In the genomic region with DNA sequence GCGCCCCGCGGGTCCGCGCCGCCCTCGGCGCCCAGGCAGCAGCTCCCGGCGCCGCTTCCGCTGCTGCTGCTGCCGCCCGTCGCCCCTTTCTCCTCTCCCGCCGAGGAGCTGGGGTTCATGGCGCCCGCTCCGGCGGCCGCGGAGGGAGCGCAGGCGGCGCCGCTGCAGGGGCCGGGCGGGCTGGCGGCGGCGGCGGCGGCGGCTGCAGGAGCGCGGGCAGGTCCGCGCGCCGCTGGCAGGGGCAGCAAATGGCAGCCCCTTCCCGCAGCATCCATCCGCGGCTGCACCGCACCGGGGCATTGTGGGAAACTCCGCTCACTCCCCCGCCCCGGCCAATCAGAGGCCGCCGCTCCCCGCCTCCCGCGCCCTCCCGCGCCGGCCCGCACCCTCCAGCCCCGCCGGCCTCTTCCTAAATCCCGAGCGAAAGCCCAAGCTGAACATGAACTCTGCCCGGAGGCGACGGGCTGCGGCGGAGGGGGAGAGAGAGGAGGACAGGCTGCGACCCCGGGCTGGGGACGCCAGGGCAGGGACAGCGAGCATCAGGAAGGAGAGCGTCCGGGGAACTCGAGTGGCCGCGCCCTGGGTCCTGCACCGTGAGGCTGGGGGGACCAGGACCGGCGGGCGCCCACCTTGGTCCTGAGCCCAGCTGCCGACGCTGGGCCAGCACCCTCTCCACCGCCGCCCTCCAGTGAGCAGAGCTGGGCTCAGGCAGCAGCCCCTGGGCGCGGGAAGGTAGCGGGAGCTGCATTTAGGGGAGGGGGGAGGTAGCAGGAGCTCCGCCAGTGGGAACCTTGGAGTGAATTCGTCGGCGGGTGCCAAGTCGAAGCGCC, we compare ENCODE assay signal across 8 cellular contexts. TPM values are rescaled to one million over a fixed set of nuclear protein-coding genes. Genes with fewer than 3 reads are reported as not detected.
A peak's percentile ranks its signal among the peaks of the same experiment; 100 is the strongest.
DNase-seq lines count a peak whose midpoint lies in the region; ATAC-seq and TF ChIP-seq lines count a peak whose summit lies in the region.

A gene (minus strand): TSS at position 387 of the 830 bp plus-strand sequence.

- no peaks in the 10 kb centered on the region for H3K4me1 ChIP-seq in Panc1 (ENCODE audit: control insufficient read depth, insufficient read depth, low read length)
- H3K4me1 ChIP-seq in mesodermal cell (ENCODE audit: control insufficient read depth, insufficient read depth, low read length, poor library complexity, severe bottlenecking), result peaks cover 3% of the 10 kb centered on the region
- peaks cover 8 to 17% (median 10%) of the 10 kb centered on the region in 4 donors for H3K4me1 ChIP-seq in upper lobe of left lung

- no peaks in the 10 kb centered on the region for H3K9me3 ChIP-seq in Panc1 (ENCODE audit: control insufficient read depth, insufficient read depth, low read depth, low read length)
- no peaks in the 10 kb centered on the region for H3K9me3 ChIP-seq in mesodermal cell (ENCODE audit: control insufficient read depth, low read length)
- no peaks in the 10 kb centered on the region for H3K9me3 ChIP-seq in upper lobe of left lung

- POLR2A ChIA-PET in Panc1 (lab: Charles Lee), result no interaction called here

- peak within 1 kb of the TSS; percentile 45 to 63 for H3K4me3 Mint-ChIP-seq in effector memory CD8-positive, alpha-beta T cell

- peaks cover 44% of the 10 kb centered on the region for H3K27me3 ChIP-seq in Panc1 (ENCODE audit: control insufficient read depth, insufficient read depth, low read length)
- H3K27me3 ChIP-seq in upper lobe of left lung, result peaks cover 0 to 29% (median 13%) of the 10 kb centered on the region in 4 donors

- DNase-seq in Daoy (ENCODE audit: low read depth) (peak; percentile 30), Panc1 (ENCODE audit: low read depth, low spot score) (no peak), upper lobe of left lung (peak in 1 of 2 donors; percentile 84), HUDEP-2 (lab: John Stamatoyannopoulos, UW; ENCODE audit: unreplicated experiment in 76 of 76) (no peak), A172 (ENCODE audit: low spot score) (no peak)
- DNase-seq in effector memory CD8-positive, alpha-beta T cell, result no peak

- TF ChIP-seq POLR2A in upper lobe of left lung (IDR thresholded peaks at IDR 0.05), result no peak

- BruUV-seq in Panc1 (replicated peaks; lab: Mats Ljungman, UMichigan), result no TSS peak

- H3K4me3 ChIP-seq in Panc1 (ENCODE audit: low read depth in 2 of 2, low read length in 2 of 2), result peak within 1 kb of the TSS; percentile 21 to 35; a peak in 2 of 4 replicates
- peak within 1 kb of the TSS; percentile 28 for H3K4me3 ChIP-seq in mesodermal cell (ENCODE audit: extremely low read depth, insufficient read depth, low read length, poor library complexity, severe bottlenecking)
- H3K4me3 ChIP-seq in upper lobe of left lung, result peak within 1 kb of the TSS in 3 of 4 donors; percentile 20 to 36 (median 28)

- 0 to 1% methylated on average over 46 to 52 of the region's 93 CpGs for WGBS in mesodermal cell (ENCODE audit: insufficient coverage in 2 of 2), 2 experiments
- WGBS in upper lobe of left lung, 2 donors, result 0 to 3% methylated on average over 4 to 79 of the region's 93 CpGs

- in situ Hi-C loops in Panc1 (cut with HindIII; ENCODE audit: low pct_unique_long_range_greater_than_20kb, low sequenced_read_pairs), result no loop called here

- TF ChIP-seq CTCF in Panc1 (IDR thresholded peaks at IDR 0.05) (no peak), upper lobe of left lung (IDR thresholded peaks at IDR 0.05) (no peak)

- H3K4me1 Mint-ChIP-seq in effector memory CD8-positive, alpha-beta T cell (ENCODE audit: low read depth in 2 of 2), result peaks cover 0 to 2% of the 10 kb centered on the region in 2 donors

- CTCF ChIA-PET in Panc1 (lab: Charles Lee), result no interaction called here

- peaks cover 59 to 60% of the 10 kb centered on the region in 2 donors for H3K27me3 Mint-ChIP-seq in effector memory CD8-positive, alpha-beta T cell

- no peak within 1 kb of the TSS for H3K27ac Mint-ChIP-seq in effector memory CD8-positive, alpha-beta T cell

- H3K27ac ChIP-seq in Panc1 (ENCODE audit: low read length) (no peak within 1 kb of the TSS), mesodermal cell (ENCODE audit: low read depth, low read length, severe bottlenecking) (no peak within 1 kb of the TSS), upper lobe of left lung (no peak within 1 kb of the TSS)

- no peaks in the 10 kb centered on the region for H3K36me3 ChIP-seq in Panc1 (ENCODE audit: control insufficient read depth, insufficient read depth, low read length)
- H3K36me3 ChIP-seq in mesodermal cell (ENCODE audit: control insufficient read depth, insufficient read depth, low read length), result no peaks in the 10 kb centered on the region
- H3K36me3 ChIP-seq in upper lobe of left lung, result no peaks in the 10 kb centered on the region

- H3K9me3 Mint-ChIP-seq in effector memory CD8-positive, alpha-beta T cell, result no peaks in the 10 kb centered on the region

- ATAC-seq in GM21619 (IDR thresholded peaks at IDR 0.05; ENCODE audit: unreplicated experiment), result peak; percentile 50
- ATAC-seq in Panc1, result peak; percentile 70
- peak; percentile 59 for ATAC-seq in effector memory CD8-positive, alpha-beta T cell (replicated peaks)
- ATAC-seq in upper lobe of left lung (ENCODE audit: low FRiP score in 2 of 2), result peak in 1 of 2 donors; percentile 58

- intact Hi-C loops in Panc1 (cut with micrococcal nuclease; ENCODE audit: unreplicated experiment), result no loop called here

- no peaks in the 10 kb centered on the region for H3K36me3 Mint-ChIP-seq in effector memory CD8-positive, alpha-beta T cell (ENCODE audit: insufficient read depth)

- no peak for TF ChIP-seq EP300 in upper lobe of left lung (IDR thresholded peaks at IDR 0.05)

RNA-seq across cellular contexts. Expression of the gene that starts here (rescaled TPM):
- 26.1 and 29.9 TPM in 2 replicates for total RNA-seq in Daoy (2014; rRNA removed; shearing (Covaris generic))
- not detected for total RNA-seq in Panc1 (2021; ENCODE audit: unreplicated experiment)
- polyA plus RNA-seq in Panc1 (2012; ENCODE audit: insufficient read length), result not detected
- 0.96 TPM for polyA plus RNA-seq in mesodermal cell (2013, experiment 1 of 2)
- polyA plus RNA-seq in mesodermal cell (2013, experiment 2 of 2), result 0.96 TPM
- total RNA-seq in upper lobe of left lung, result 1 to 10 TPM in 2 of 6 donors, under 1 TPM in 3, not detected in 1; under 0.01 to 4.5 (median 0.34) TPM
- 0.29 and 1.1 TPM in 2 replicates for total RNA-seq in A172 (2014; rRNA removed; shearing (Covaris generic))

Comparison
In these comparisons a context has a peak if more than half of its experiments do, and no peak if none do; other contexts are left out.
1. Peak in ATAC-seq and H3K4me3 ChIP-seq in Panc1; RNA of the gene not detected or under 1 TPM.